In the genomic region with DNA sequence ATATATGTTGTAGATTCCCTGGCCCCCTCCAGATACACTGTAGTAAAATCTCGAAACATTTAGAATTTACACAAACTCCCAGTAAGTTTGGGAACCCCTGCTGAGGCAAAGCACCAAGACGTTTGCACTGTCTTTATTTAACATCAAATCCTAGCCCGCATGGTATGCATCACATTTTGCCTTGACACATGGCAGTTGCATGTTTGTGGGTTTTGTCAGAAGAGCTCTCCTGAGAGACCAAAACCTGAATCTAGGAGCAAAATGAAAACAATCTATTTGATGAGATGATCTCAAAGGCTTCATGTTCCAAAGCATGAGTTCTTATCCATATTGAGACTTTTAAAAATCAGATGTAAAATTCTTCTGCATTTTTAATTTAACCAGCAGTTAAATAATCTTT, we compare ENCODE assay signal across 21 cellular contexts.
A peak's percentile ranks its signal among the peaks of the same experiment; 100 is the strongest.
DNase-seq lines count a peak whose midpoint lies in the region; ATAC-seq and TF ChIP-seq lines count a peak whose summit lies in the region.
"Had no signal": no experiment of that assay in that cellular context is flagged by ENCODE, and none has a peak within 500 bp of the region (broad histone marks: within the 10 kb centered on the region; RNA-seq: fewer than 3 reads in every experiment).

No MANE protein-coding gene starts in this region.

- H3K79me2 ChIP-seq in neural progenitor cell (ENCODE audit: low read depth): no peaks in the 10 kb centered on the region

- H3F3A ChIP-seq in neural progenitor cell (ENCODE audit: low read depth): peaks cover 43% of the 10 kb centered on the region

- peak overlapping the region; percentile 97 for H3K27ac Mint-ChIP-seq in neural progenitor cell
- H3K27ac Mint-ChIP-seq: CD14-positive monocyte had no signal

- ATAC-seq in GM21515 (IDR thresholded peaks at IDR 0.05; ENCODE audit: unreplicated experiment): no peak
- ATAC-seq in GM21619 (IDR thresholded peaks at IDR 0.05; ENCODE audit: unreplicated experiment): no peak
- ATAC-seq: HCT116, Panc1 had no signal

- peak; percentile 21 for DNase-seq in EL
- peak; percentile 60 for DNase-seq in M059J (ENCODE audit: low read depth)
- DNase-seq in choroid plexus epithelial cell (ENCODE audit: low read depth): peak; percentile 48
- DNase-seq in neural progenitor cell (ENCODE audit: low spot score): no peak
- DNase-seq in HCEC 1CT: no peak
- DNase-seq in RPMI8226: no peak
- DNase-seq: AML-193, COR-L47, DMS53, GDM1, KBM-7, NCI-H1436 treated with DMSO at 0.1 percent for 48 hours, NCI-H2081, NCI-H510A treated with DMSO at 0.1 percent for 48 hours, Right ventricle myocardium superior had no signal

- peak overlapping the region; percentile 30 for H3K4me3 Mint-ChIP-seq in neural progenitor cell
- H3K4me3 Mint-ChIP-seq: CD14-positive monocyte had no signal

- TF ChIP-seq CTCF in choroid plexus epithelial cell (conservative IDR thresholded peaks at IDR 0.05; ENCODE audit: low read depth, low read length): no peak
- no peak for TF ChIP-seq CTCF in neural progenitor cell (IDR thresholded peaks at IDR 0.05)

- H3K27me3 ChIP-seq in neural progenitor cell: no peaks in the 10 kb centered on the region

- H3K9me3 ChIP-seq in neural progenitor cell (ENCODE audit: low read depth): no peaks in the 10 kb centered on the region

- H3K4me2 ChIP-seq in neural progenitor cell: peak overlapping the region; percentile 59

- peaks cover 17% of the 10 kb centered on the region for H3K9me3 Mint-ChIP-seq in neural progenitor cell

- peaks cover 13% of the 10 kb centered on the region for H3K27me3 Mint-ChIP-seq in neural progenitor cell (ENCODE audit: insufficient read depth, low read depth)

- peak overlapping the region; percentile 96 for H3K27ac ChIP-seq in neural progenitor cell
- H3K27ac ChIP-seq: HL-60 had no signal

- peaks cover 16% of the 10 kb centered on the region for H3K36me3 Mint-ChIP-seq in neural progenitor cell

- H3K9ac ChIP-seq in neural progenitor cell: no peak overlapping the region

- H3K4me1 ChIP-seq in neural progenitor cell: peaks cover 61% of the 10 kb centered on the region

- H3K36me3 ChIP-seq in neural progenitor cell: no peaks in the 10 kb centered on the region

- H3K4me1 Mint-ChIP-seq in neural progenitor cell: peaks cover 82% of the 10 kb centered on the region

- H3K4me3 ChIP-seq in choroid plexus epithelial cell (ENCODE audit: low read depth, low read length) (no peak overlapping the region), neural progenitor cell (no peak overlapping the region)

- H4K20me1 ChIP-seq in neural progenitor cell (ENCODE audit: low read depth): no peaks in the 10 kb centered on the region

- H2AFZ ChIP-seq in neural progenitor cell (replicated peaks): no peak overlapping the region

Comparison
In these comparisons a context has a peak if more than half of its experiments do, and no peak if none do; other contexts are left out.
1. DNase-seq: peak in EL (single experiment), M059J (single experiment) and choroid plexus epithelial cell (single experiment); none in neural progenitor cell (single experiment), HCEC 1CT (single experiment) and RPMI8226 (single experiment).